In the genomic region with DNA sequence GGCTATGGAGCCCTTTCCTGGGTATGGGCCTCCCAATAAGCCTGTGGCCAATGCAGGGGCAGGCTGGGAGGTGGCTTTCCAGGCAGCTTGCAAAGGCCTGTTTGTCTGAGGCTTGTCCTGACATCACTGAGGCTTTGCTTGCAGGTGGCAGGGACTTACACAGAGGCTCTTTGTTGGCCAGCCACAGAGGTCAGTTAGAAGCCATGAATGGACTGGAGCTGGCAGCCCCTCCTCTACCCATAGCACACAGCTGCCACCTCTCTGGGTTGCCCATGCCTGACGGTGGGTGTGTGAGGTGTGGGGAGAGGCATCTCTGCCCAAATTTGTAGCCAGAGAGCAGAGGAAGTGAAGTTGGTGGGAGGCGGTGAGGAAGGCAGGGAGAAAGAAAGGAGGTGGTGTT, we compare ENCODE assay signal across 1 cellular context.
TF ChIP-seq lines count a peak whose summit lies in the region.

No MANE protein-coding gene starts in this region.

TF ChIP-seq in GM23338, 12 proteins besides CTCF, POLR2A, EP300 and RAD21 (continued from another document):
- TF ChIP-seq ZNF462 (CRISPR knock-in tag; IDR thresholded peaks at IDR 0.05) = no peak
- TF ChIP-seq, protein P1, sequence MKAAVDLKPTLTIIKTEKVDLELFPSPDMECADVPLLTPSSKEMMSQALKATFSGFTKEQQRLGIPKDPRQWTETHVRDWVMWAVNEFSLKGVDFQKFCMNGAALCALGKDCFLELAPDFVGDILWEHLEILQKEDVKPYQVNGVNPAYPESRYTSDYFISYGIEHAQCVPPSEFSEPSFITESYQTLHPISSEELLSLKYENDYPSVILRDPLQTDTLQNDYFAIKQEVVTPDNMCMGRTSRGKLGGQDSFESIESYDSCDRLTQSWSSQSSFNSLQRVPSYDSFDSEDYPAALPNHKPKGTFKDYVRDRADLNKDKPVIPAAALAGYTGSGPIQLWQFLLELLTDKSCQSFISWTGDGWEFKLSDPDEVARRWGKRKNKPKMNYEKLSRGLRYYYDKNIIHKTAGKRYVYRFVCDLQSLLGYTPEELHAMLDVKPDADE (IDR thresholded peaks at IDR 0.05) = no peak
